ENCODE assay signal across 2 cellular contexts in genomic region chr10:71584902-71585578, GRCh38.
TF ChIP-seq lines count a peak whose summit lies in the region.

No MANE protein-coding gene starts in this region.

TF ChIP-seq in liver, 16 proteins besides CTCF, POLR2A, EP300 and RAD21 (continued from another document):
- no peak for TF ChIP-seq FOXA1 (IDR thresholded peaks at IDR 0.05)

TF ChIP-seq in HepG2, 621 proteins besides CTCF, POLR2A, EP300 and RAD21 (continued from another document):
- TF ChIP-seq CERS6 (CRISPR knock-in tag; IDR thresholded peaks at IDR 0.05) (no peak), RFX3 (CRISPR knock-in tag; IDR thresholded peaks at IDR 0.05) (no peak), UBTF (CRISPR knock-in tag; IDR thresholded peaks at IDR 0.05) (no peak), MAFG (CRISPR knock-in tag; IDR thresholded peaks at IDR 0.05) (no peak), SALL2 (CRISPR knock-in tag; IDR thresholded peaks at IDR 0.05) (no peak)
- TF ChIP-seq, protein P1, sequence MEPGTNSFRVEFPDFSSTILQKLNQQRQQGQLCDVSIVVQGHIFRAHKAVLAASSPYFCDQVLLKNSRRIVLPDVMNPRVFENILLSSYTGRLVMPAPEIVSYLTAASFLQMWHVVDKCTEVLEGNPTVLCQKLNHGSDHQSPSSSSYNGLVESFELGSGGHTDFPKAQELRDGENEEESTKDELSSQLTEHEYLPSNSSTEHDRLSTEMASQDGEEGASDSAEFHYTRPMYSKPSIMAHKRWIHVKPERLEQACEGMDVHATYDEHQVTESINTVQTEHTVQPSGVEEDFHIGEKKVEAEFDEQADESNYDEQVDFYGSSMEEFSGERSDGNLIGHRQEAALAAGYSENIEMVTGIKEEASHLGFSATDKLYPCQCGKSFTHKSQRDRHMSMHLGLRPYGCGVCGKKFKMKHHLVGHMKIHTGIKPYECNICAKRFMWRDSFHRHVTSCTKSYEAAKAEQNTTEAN (CRISPR knock-in tag; conservative IDR thresholded peaks at IDR 0.05), result no peak
